Comparison of ENCODE assay signal across 1 cellular context in genomic region chr22:20393705-20394476, GRCh38.
TF ChIP-seq lines count a peak whose summit lies in the region.

Gene ZNF74 (plus strand): TSS chr22:20394151. CDS start chr22:20394629, 478 bp downstream.

TF ChIP-seq in HepG2, 621 proteins besides CTCF, POLR2A, EP300 and RAD21 (continued from another document and continues in another):
- TF ChIP-seq ZNF407 (CRISPR knock-in tag; IDR thresholded peaks at IDR 0.05; ENCODE audit: not compliant biosample characterization) (peak; percentile 86), TBL1XR1 (IDR thresholded peaks at IDR 0.05; ENCODE audit: borderline replicate concordance, low read length, partially characterized antibody) (no peak), THAP9 (CRISPR knock-in tag; IDR thresholded peaks at IDR 0.05; ENCODE audit: borderline replicate concordance) (no peak; the same call in 1 of the 2 replicates), E2F5 (CRISPR knock-in tag; conservative IDR thresholded peaks at IDR 0.05) (no peak), CBX2 (IDR thresholded peaks at IDR 0.05; ENCODE audit: low read depth, low read length) (no peak), CBX2 (CRISPR knock-in tag; IDR thresholded peaks at IDR 0.05; ENCODE audit: low read depth) (no peak), ZNF18 (CRISPR knock-in tag; IDR thresholded peaks at IDR 0.05; ENCODE audit: insufficient replicate concordance) (peak; percentile 64), ATM (IDR thresholded peaks at IDR 0.05; ENCODE audit: borderline replicate concordance) (no peak), ZNF547 (CRISPR knock-in tag; IDR thresholded peaks at IDR 0.05) (peak; percentile 80), ZNF644 (CRISPR knock-in tag; IDR thresholded peaks at IDR 0.05; ENCODE audit: low read depth) (no peak), ARNT2 (CRISPR knock-in tag; IDR thresholded peaks at IDR 0.05; ENCODE audit: low read depth) (peak; percentile 9; the same call in 1 of the 2 replicates), SATB2 (CRISPR knock-in tag; IDR thresholded peaks at IDR 0.05) (0 out of 2 replicates have a peak, but pooled peaks have one; percentile 43), HINFP (CRISPR knock-in tag; IDR thresholded peaks at IDR 0.05; ENCODE audit: low read depth) (no peak; the same call in 1 of the 2 replicates), ZSCAN29 (CRISPR knock-in tag; conservative IDR thresholded peaks at IDR 0.05) (no peak), ATRX (CRISPR knock-in tag; IDR thresholded peaks at IDR 0.05; ENCODE audit: borderline replicate concordance) (no peak), RNF219 (CRISPR knock-in tag; IDR thresholded peaks at IDR 0.05) (no peak), PBX3 (CRISPR knock-in tag; IDR thresholded peaks at IDR 0.05; ENCODE audit: borderline replicate concordance) (no peak), YEATS4 (CRISPR knock-in tag; IDR thresholded peaks at IDR 0.05; ENCODE audit: borderline replicate concordance) (no peak), RAD51 (IDR thresholded peaks at IDR 0.05; ENCODE audit: borderline replicate concordance) (no peak), AKAP8 (CRISPR knock-in tag; IDR thresholded peaks at IDR 0.05) (no peak), ZNF333 (CRISPR knock-in tag; IDR thresholded peaks at IDR 0.05; ENCODE audit: borderline replicate concordance) (no peak), TCF12 (IDR thresholded peaks at IDR 0.05) (no peak), TCF12 (CRISPR knock-in tag; IDR thresholded peaks at IDR 0.05) (no peak), ZMYM3 (CRISPR knock-in tag; IDR thresholded peaks at IDR 0.05) (0 out of 2 replicates have a peak, but pooled peaks have one; percentile 29), ZNF354B (CRISPR knock-in tag; IDR thresholded peaks at IDR 0.05) (no peak), HNRNPLL (IDR thresholded peaks at IDR 0.05; ENCODE audit: low read depth, low read length, poor library complexity, severe bottlenecking) (peak; percentile 93), MXI1 (IDR thresholded peaks at IDR 0.05; ENCODE audit: borderline replicate concordance, low read depth, low read length) (no peak), PCBP1 (IDR thresholded peaks at IDR 0.05; ENCODE audit: borderline replicate concordance, low read depth, low read length) (no peak), ZNF331 (CRISPR knock-in tag; IDR thresholded peaks at IDR 0.05) (peak; percentile 30; the same call in 1 of the 2 replicates), NR2F1 (CRISPR knock-in tag; IDR thresholded peaks at IDR 0.05) (no peak), ZNF251 (CRISPR knock-in tag; IDR thresholded peaks at IDR 0.05) (no peak), SMAD9 (CRISPR knock-in tag; IDR thresholded peaks at IDR 0.05) (no peak), ARID4A (CRISPR knock-in tag; IDR thresholded peaks at IDR 0.05; ENCODE audit: borderline replicate concordance) (peak; percentile 90), XBP1 (CRISPR knock-in tag; IDR thresholded peaks at IDR 0.05) (peak; percentile 29; the same call in 1 of the 2 replicates), ZNF235 (CRISPR knock-in tag; IDR thresholded peaks at IDR 0.05; ENCODE audit: borderline replicate concordance) (no peak; the same call in 1 of the 2 replicates), STAT5B (CRISPR knock-in tag; IDR thresholded peaks at IDR 0.05) (no peak; the same call in 1 of the 2 replicates), TGIF2 (CRISPR knock-in tag; IDR thresholded peaks at IDR 0.05) (no peak)
